ENCODE assay signal across 1 cellular context in genomic region chr14:21269252-21270046, GRCh38.
A peak's percentile ranks its signal among the peaks of the same experiment; 100 is the strongest.
TF ChIP-seq lines count a peak whose summit lies in the region.

Gene HNRNPC, minus strand, starts transcription at chr14:21269442. Its CDS starts 35,249 bp downstream, at chr14:21234193.

TF ChIP-seq in HepG2, 621 proteins besides CTCF, POLR2A, EP300 and RAD21 (continued from another document and continues in another):
- TF ChIP-seq PBX2 (CRISPR knock-in tag; IDR thresholded peaks at IDR 0.05): peak; percentile 100
- 0 out of 2 replicates have a peak, but pooled peaks have one; percentile 19 for TF ChIP-seq PAF1 (CRISPR knock-in tag; IDR thresholded peaks at IDR 0.05)
- 0 out of 2 replicates have a peak, but pooled peaks have one; percentile 52 for TF ChIP-seq ZNF558 (CRISPR knock-in tag; IDR thresholded peaks at IDR 0.05; ENCODE audit: borderline replicate concordance)
- no peak for TF ChIP-seq ZNF713 (CRISPR knock-in tag; IDR thresholded peaks at IDR 0.05)
- TF ChIP-seq CBX2 (IDR thresholded peaks at IDR 0.05; ENCODE audit: low read depth, low read length): no peak
- TF ChIP-seq CBX2 (CRISPR knock-in tag; IDR thresholded peaks at IDR 0.05; ENCODE audit: low read depth): no peak
- 0 out of 2 replicates have a peak, but pooled peaks have one; percentile 76 for TF ChIP-seq ZBTB4 (CRISPR knock-in tag; IDR thresholded peaks at IDR 0.05; ENCODE audit: borderline replicate concordance)
- TF ChIP-seq BATF2 (CRISPR knock-in tag; IDR thresholded peaks at IDR 0.05): no peak
- TF ChIP-seq KDM2A (CRISPR knock-in tag; IDR thresholded peaks at IDR 0.05; ENCODE audit: borderline replicate concordance, low read depth): peak; percentile 88
- peak; percentile 91 for TF ChIP-seq ZMYM4 (CRISPR knock-in tag; IDR thresholded peaks at IDR 0.05)
- no peak for TF ChIP-seq DPF2 (CRISPR knock-in tag; IDR thresholded peaks at IDR 0.05; ENCODE audit: borderline replicate concordance, low read depth)
- TF ChIP-seq ZNF607 (CRISPR knock-in tag; IDR thresholded peaks at IDR 0.05; ENCODE audit: borderline replicate concordance): peak; percentile 66; the same call in 1 of the 2 replicates
- TF ChIP-seq ZNF710 (CRISPR knock-in tag; IDR thresholded peaks at IDR 0.05; ENCODE audit: borderline replicate concordance): peak; percentile 42; the same call in 1 of the 2 replicates
- no peak for TF ChIP-seq HNRNPH1 (optimal IDR thresholded peaks at IDR 0.05; ENCODE audit: low read depth, low read length)
- peak; percentile 79 for TF ChIP-seq XRCC5 (optimal IDR thresholded peaks at IDR 0.05; ENCODE audit: low read length)
- peak; percentile 87 for TF ChIP-seq ZBTB25 (CRISPR knock-in tag; IDR thresholded peaks at IDR 0.05)
- peak; percentile 84 for TF ChIP-seq PHF8 (CRISPR knock-in tag; IDR thresholded peaks at IDR 0.05)
- peak; percentile 94; the same call in 1 of the 2 replicates for TF ChIP-seq ZFP90 (CRISPR knock-in tag; IDR thresholded peaks at IDR 0.05; ENCODE audit: borderline replicate concordance)
- TF ChIP-seq ARNT (IDR thresholded peaks at IDR 0.05): no peak
- peak; percentile 95 for TF ChIP-seq SNAPC2 (CRISPR knock-in tag; IDR thresholded peaks at IDR 0.05)
- 0 out of 2 replicates have a peak, but pooled peaks have one; percentile 4 for TF ChIP-seq FOXO4 (CRISPR knock-in tag; conservative IDR thresholded peaks at IDR 0.05)
- TF ChIP-seq ZNF883 (CRISPR knock-in tag; IDR thresholded peaks at IDR 0.05; ENCODE audit: not compliant biosample characterization): peak; percentile 84
- TF ChIP-seq TBP (CRISPR knock-in tag; IDR thresholded peaks at IDR 0.05): 0 out of 2 replicates have a peak, but pooled peaks have one; percentile 28
- TF ChIP-seq JUND (CRISPR knock-in tag; IDR thresholded peaks at IDR 0.05): 0 out of 2 replicates have a peak, but pooled peaks have one; percentile 42
- peak; percentile 20; the same call in 1 of the 2 replicates for TF ChIP-seq ARHGAP35 (CRISPR knock-in tag; IDR thresholded peaks at IDR 0.05; ENCODE audit: borderline replicate concordance)
- peak; percentile 73 for TF ChIP-seq DNMT3B (CRISPR knock-in tag; conservative IDR thresholded peaks at IDR 0.05)
- TF ChIP-seq BCL3 (CRISPR knock-in tag; IDR thresholded peaks at IDR 0.05): peak; percentile 79; the same call in 1 of the 2 replicates
- 0 out of 2 replicates have a peak, but pooled peaks have one; percentile 29 for TF ChIP-seq KDM1A (CRISPR knock-in tag; IDR thresholded peaks at IDR 0.05)
- TF ChIP-seq NFYC (CRISPR knock-in tag; IDR thresholded peaks at IDR 0.05): peak; percentile 99
- TF ChIP-seq TOE1 (CRISPR knock-in tag; IDR thresholded peaks at IDR 0.05): no peak
- peak; percentile 89 for TF ChIP-seq SAP130 (CRISPR knock-in tag; IDR thresholded peaks at IDR 0.05; ENCODE audit: low read depth)
- no peak; the same call in 1 of the 2 replicates for TF ChIP-seq THAP7 (CRISPR knock-in tag; IDR thresholded peaks at IDR 0.05)
- TF ChIP-seq ZNF737 (CRISPR knock-in tag; IDR thresholded peaks at IDR 0.05; ENCODE audit: borderline replicate concordance): 0 out of 2 replicates have a peak, but pooled peaks have one; percentile 82
- no peak for TF ChIP-seq ZBTB1 (CRISPR knock-in tag; IDR thresholded peaks at IDR 0.05; ENCODE audit: borderline replicate concordance)
- no peak; the same call in 1 of the 2 replicates for TF ChIP-seq MAF1 (CRISPR knock-in tag; IDR thresholded peaks at IDR 0.05; ENCODE audit: borderline replicate concordance)
- peak; percentile 66 for TF ChIP-seq MEIS2 (CRISPR knock-in tag; IDR thresholded peaks at IDR 0.05)
- no peak for TF ChIP-seq SOX6 (IDR thresholded peaks at IDR 0.05)
- peak; percentile 64 for TF ChIP-seq SOX6 (CRISPR knock-in tag; IDR thresholded peaks at IDR 0.05)
- TF ChIP-seq KDM4B (CRISPR knock-in tag; IDR thresholded peaks at IDR 0.05): no peak
- TF ChIP-seq ZNF276 (CRISPR knock-in tag; IDR thresholded peaks at IDR 0.05; ENCODE audit: low read depth): peak; percentile 57; the same call in 1 of the 2 replicates
- TF ChIP-seq ZNF546 (CRISPR knock-in tag; conservative IDR thresholded peaks at IDR 0.05): peak; percentile 80
- peak; percentile 96 for TF ChIP-seq CSRNP1 (CRISPR knock-in tag; IDR thresholded peaks at IDR 0.05)
- TF ChIP-seq CBX5 (CRISPR knock-in tag; IDR thresholded peaks at IDR 0.05; ENCODE audit: borderline replicate concordance): peak; percentile 20; the same call in 1 of the 2 replicates
- TF ChIP-seq ZNF260 (CRISPR knock-in tag; IDR thresholded peaks at IDR 0.05; ENCODE audit: borderline replicate concordance, low read depth): no peak
- TF ChIP-seq AGO1 (IDR thresholded peaks at IDR 0.05; ENCODE audit: low read depth, low read length, poor library complexity, severe bottlenecking): peak; percentile 67
- no peak for TF ChIP-seq SUZ12 (IDR thresholded peaks at IDR 0.05; ENCODE audit: low read depth, low read length)
- TF ChIP-seq MYPOP (CRISPR knock-in tag; IDR thresholded peaks at IDR 0.05): peak; percentile 86
- TF ChIP-seq EEA1 (CRISPR knock-in tag; IDR thresholded peaks at IDR 0.05; ENCODE audit: borderline replicate concordance): peak; percentile 30; the same call in 1 of the 2 replicates
- TF ChIP-seq REXO4 (CRISPR knock-in tag; IDR thresholded peaks at IDR 0.05; ENCODE audit: borderline replicate concordance): no peak
- no peak for TF ChIP-seq ZNF17 (CRISPR knock-in tag; IDR thresholded peaks at IDR 0.05)
